Comparison of ENCODE assay signal across 8 cellular contexts in genomic region chr1:26279598-26280332, GRCh38. TPM values are rescaled to one million over a fixed set of nuclear protein-coding genes. Genes with fewer than 3 reads are reported as not detected.
DNase-seq lines count a peak whose midpoint lies in the region; ATAC-seq and TF ChIP-seq lines count a peak whose summit lies in the region.

Gene SH3BGRL3 (plus strand): TSS chr1:26280086. CDS start chr1:26280156, 70 bp downstream.

- peak within 1 kb of the TSS; percentile 92 for H3K4me3 ChIP-seq in WI38 (ENCODE audit: low read depth, low read length)
- H3K4me3 ChIP-seq in breast epithelium, result peak within 1 kb of the TSS; percentile 91 to 95 (median 93)
- peak within 1 kb of the TSS; percentile 67 for H3K4me3 ChIP-seq in smooth muscle cell

- peak within 1 kb of the TSS; percentile 89 for H3K9ac ChIP-seq in smooth muscle cell (ENCODE audit: low read depth)

- H3K36me3 ChIP-seq in breast epithelium, result no peaks in the 10 kb centered on the region
- no peaks in the 10 kb centered on the region for H3K36me3 ChIP-seq in smooth muscle cell (ENCODE audit: low read depth)

- 3% methylated on average over 47 of the region's 65 CpGs for WGBS in smooth muscle cell (ENCODE audit: low lambda C conversion rate)

- ATAC-seq in HG02884 (IDR thresholded peaks at IDR 0.05; ENCODE audit: unreplicated experiment), result peak; percentile 51

- H3K27ac ChIP-seq in breast epithelium (peak within 1 kb of the TSS; percentile 95 to 97), smooth muscle cell (ENCODE audit: low read depth) (peak within 1 kb of the TSS; percentile 96)

- peaks cover 48% of the 10 kb centered on the region for H3F3A ChIP-seq in smooth muscle cell (ENCODE audit: low read depth)

- no peak for TF ChIP-seq POLR2A in breast epithelium (IDR thresholded peaks at IDR 0.05)

- peak within 1 kb of the TSS; percentile 94 for H3K4me2 ChIP-seq in smooth muscle cell

- intact Hi-C loops in breast epithelium (cut with DNase I; ENCODE audit: low total_unique reads), result loop anchor here (5.0 kb wide), 1 partner anchor 43 kb away; no protein-coding TSS in a partner anchor

- H3K4me1 ChIP-seq in breast epithelium (peaks cover 11 to 34% of the 10 kb centered on the region in 2 donors), smooth muscle cell (ENCODE audit: low read depth) (peaks cover 58% of the 10 kb centered on the region)

- TF ChIP-seq CTCF in WI38 (IDR thresholded peaks at IDR 0.05; ENCODE audit: low read depth, low read length) (peak; percentile 35; the same call in 1 of the 2 replicates), breast epithelium (IDR thresholded peaks at IDR 0.05) (peak in 2 of 3 donors; percentile 11 to 14), smooth muscle cell (IDR thresholded peaks at IDR 0.05; ENCODE audit: borderline replicate concordance, insufficient read depth, poor library complexity, severe bottlenecking) (peak; percentile 43)

- no peak within 1 kb of the TSS for H2AFZ ChIP-seq in smooth muscle cell (ENCODE audit: low read depth)

- no peaks in the 10 kb centered on the region for H3K27me3 ChIP-seq in breast epithelium
- H3K27me3 ChIP-seq in smooth muscle cell (ENCODE audit: low read depth), result no peaks in the 10 kb centered on the region

- no peaks in the 10 kb centered on the region for H3K9me3 ChIP-seq in breast epithelium
- no peaks in the 10 kb centered on the region for H3K9me3 ChIP-seq in smooth muscle cell (replicated peaks; ENCODE audit: low read depth)

- DNase-seq in NCI-H1436 (lab: John Stamatoyannopoulos, UW), result peak; percentile 75
- DNase-seq in NCI-H1436 treated with DMSO at 0.1 percent for 48 hours (lab: John Stamatoyannopoulos, UW), result no peak
- DNase-seq in NCI-H2171 treated with DMSO at 0.1 percent for 48 hours (lab: John Stamatoyannopoulos, UW), result peak; percentile 86
- DNase-seq in breast epithelium (ENCODE audit: low spot score in 2 of 2), result peak; percentile 80 to 84
- DNase-seq in iPS-NIHi7 (ENCODE audit: extremely low spot score), result peak; percentile 89
- DNase-seq in smooth muscle cell (lab: John Stamatoyannopoulos, UW; ENCODE audit: unreplicated experiment), result peak; percentile 65

- no peaks in the 10 kb centered on the region for H3K79me2 ChIP-seq in smooth muscle cell (ENCODE audit: low read depth)

- H4K20me1 ChIP-seq in smooth muscle cell (ENCODE audit: low read depth), result peaks cover 38% of the 10 kb centered on the region

RNA-seq across cellular contexts. Expression of gene SH3BGRL3, which starts in this region (rescaled TPM):
- total RNA-seq in breast epithelium, result 10 to 100 TPM; 27.5 to 55.7 (median 50.1) TPM
- 162 and 241 TPM in 2 replicates for total RNA-seq in smooth muscle cell
- polyA plus RNA-seq in smooth muscle cell, result 1,359 and 1,367 TPM in 2 replicates
